Comparison of ENCODE assay signal across 1 cellular context in genomic region chr19:4360641-4361151, GRCh38.
A peak's percentile ranks its signal among the peaks of the same experiment; 100 is the strongest.
TF ChIP-seq lines count a peak whose summit lies in the region.

No MANE protein-coding gene starts in this region.

TF ChIP-seq in HEK293, 187 proteins besides CTCF, POLR2A, EP300 and RAD21 (continued from another document):
- TF ChIP-seq PATZ1 (tag by site-specific recombination; IDR thresholded peaks at IDR 0.05), result no peak
- no peak for TF ChIP-seq ZNF624 (tag by site-specific recombination; IDR thresholded peaks at IDR 0.05)
- TF ChIP-seq EGR2 (tag by site-specific recombination; IDR thresholded peaks at IDR 0.05; ENCODE audit: low read depth), result peak; percentile 36
- TF ChIP-seq ZNF335 (tag by site-specific recombination; conservative IDR thresholded peaks at IDR 0.05), result no peak
- TF ChIP-seq TRIM28 (IDR thresholded peaks at IDR 0.05; ENCODE audit: borderline replicate concordance, low read length), result no peak
- TF ChIP-seq ZNF48 (tag by site-specific recombination; IDR thresholded peaks at IDR 0.05), result no peak
- TF ChIP-seq ZEB2 (tag by site-specific recombination; IDR thresholded peaks at IDR 0.05), result no peak
- TF ChIP-seq ZNF416 (tag by site-specific recombination; IDR thresholded peaks at IDR 0.05), result no peak
- no peak for TF ChIP-seq ZNF341 (tag by site-specific recombination; IDR thresholded peaks at IDR 0.05; ENCODE audit: low read depth)
- TF ChIP-seq ZNF704 (tag by site-specific recombination; IDR thresholded peaks at IDR 0.05), result no peak
- peak; percentile 75 for TF ChIP-seq ZNF600 (tag by site-specific recombination; IDR thresholded peaks at IDR 0.05)
- no peak for TF ChIP-seq ZBTB1 (tag by site-specific recombination; IDR thresholded peaks at IDR 0.05)
- TF ChIP-seq OVOL3 (tag by site-specific recombination; IDR thresholded peaks at IDR 0.05), result no peak
- TF ChIP-seq ZNF280C (tag by site-specific recombination; IDR thresholded peaks at IDR 0.05), result no peak
- no peak for TF ChIP-seq ZNF354C (tag by site-specific recombination; IDR thresholded peaks at IDR 0.05; ENCODE audit: borderline replicate concordance, low read depth)
- TF ChIP-seq ZNF214 (tag by site-specific recombination; IDR thresholded peaks at IDR 0.05; ENCODE audit: borderline replicate concordance), result no peak
- no peak for TF ChIP-seq ZNF692 (tag by site-specific recombination; IDR thresholded peaks at IDR 0.05)
- TF ChIP-seq GLIS1 (tag by site-specific recombination; IDR thresholded peaks at IDR 0.05), result peak; percentile 34
- no peak for TF ChIP-seq ZNF157 (tag by site-specific recombination; IDR thresholded peaks at IDR 0.05)
- no peak for TF ChIP-seq ZNF18 (tag by site-specific recombination; IDR thresholded peaks at IDR 0.05)
- TF ChIP-seq ZNF362 (tag by site-specific recombination; IDR thresholded peaks at IDR 0.05), result no peak
- TF ChIP-seq ZNF585B (tag by site-specific recombination; IDR thresholded peaks at IDR 0.05), result no peak
- no peak for TF ChIP-seq ZNF426 (tag by site-specific recombination; IDR thresholded peaks at IDR 0.05)
- peak; percentile 45 for TF ChIP-seq ZFHX2 (tag by site-specific recombination; conservative IDR thresholded peaks at IDR 0.05)
- TF ChIP-seq SETDB1 (IDR thresholded peaks at IDR 0.05; ENCODE audit: insufficient read length, low read length), result no peak
- TF ChIP-seq ZFP37 (tag by site-specific recombination; IDR thresholded peaks at IDR 0.05), result no peak
- TF ChIP-seq AEBP2 (tag by site-specific recombination; IDR thresholded peaks at IDR 0.05; ENCODE audit: borderline replicate concordance), result no peak
- TF ChIP-seq ZNF311 (tag by site-specific recombination; IDR thresholded peaks at IDR 0.05; ENCODE audit: borderline replicate concordance), result no peak
- no peak for TF ChIP-seq ZNF830 (tag by site-specific recombination; IDR thresholded peaks at IDR 0.05; ENCODE audit: low read depth)
- no peak for TF ChIP-seq ZNF558 (tag by site-specific recombination; IDR thresholded peaks at IDR 0.05)
TF ChIP-seq in HEK293: peak in this region for 5.
